2 cellular contexts compared by ENCODE assay signal in the genomic region with DNA sequence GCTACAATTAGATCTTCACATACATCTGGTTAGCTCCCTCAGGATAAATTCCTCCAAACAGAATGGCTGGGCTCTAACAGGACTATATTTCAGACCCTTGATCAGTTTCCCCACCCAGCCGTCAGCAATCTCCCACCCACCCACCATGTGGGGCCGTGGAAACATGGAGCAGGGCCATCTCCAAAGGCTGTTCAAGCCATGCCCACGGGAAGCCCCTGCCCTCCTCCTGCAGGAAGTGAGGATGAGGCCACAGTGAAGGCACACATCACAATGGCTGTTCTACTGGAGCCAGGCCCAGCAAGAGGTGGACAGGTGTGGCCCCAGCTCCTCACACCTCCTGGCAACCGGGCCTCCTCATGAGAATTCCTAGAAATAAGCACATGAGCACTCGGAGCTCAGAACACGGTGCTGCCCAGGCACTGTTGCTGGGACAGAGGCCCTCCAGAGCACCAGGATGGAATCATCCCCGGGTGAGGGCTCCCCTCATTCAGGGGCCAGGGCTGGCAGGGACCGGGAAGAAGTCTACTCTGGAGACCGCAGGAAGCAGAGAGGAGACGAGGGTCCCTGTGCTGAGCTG.
A peak's percentile ranks its signal among the peaks of the same experiment; 100 is the strongest.
TF ChIP-seq lines count a peak whose summit lies in the region.

Gene LITAFD, plus strand, starts transcription at position 311 of the 577 bp plus-strand sequence. CDS start 2,005 bp downstream, outside the sequence.

TF ChIP-seq in IMR-90, 13 proteins besides CTCF, POLR2A, EP300 and RAD21:
- TF ChIP-seq FOS (IDR thresholded peaks at IDR 0.05; ENCODE audit: low read depth, low read length), result no peak
- no peak for TF ChIP-seq CHD1 (IDR thresholded peaks at IDR 0.05; ENCODE audit: low read depth, low read length)
- no peak for TF ChIP-seq MAZ (IDR thresholded peaks at IDR 0.05; ENCODE audit: borderline replicate concordance, low read depth, low read length)
- TF ChIP-seq BHLHE40 (IDR thresholded peaks at IDR 0.05; ENCODE audit: low read depth, low read length), result no peak
- TF ChIP-seq NFE2L2 (IDR thresholded peaks at IDR 0.05; ENCODE audit: low read depth, low read length), result no peak
- no peak for TF ChIP-seq SMC3 (IDR thresholded peaks at IDR 0.05; ENCODE audit: low read depth, low read length)
- no peak for TF ChIP-seq ELK1 (IDR thresholded peaks at IDR 0.05; ENCODE audit: borderline replicate concordance, low read depth, low read length)

TF ChIP-seq in HepG2, 621 proteins besides CTCF, POLR2A, EP300 and RAD21:
- TF ChIP-seq, protein P1, sequence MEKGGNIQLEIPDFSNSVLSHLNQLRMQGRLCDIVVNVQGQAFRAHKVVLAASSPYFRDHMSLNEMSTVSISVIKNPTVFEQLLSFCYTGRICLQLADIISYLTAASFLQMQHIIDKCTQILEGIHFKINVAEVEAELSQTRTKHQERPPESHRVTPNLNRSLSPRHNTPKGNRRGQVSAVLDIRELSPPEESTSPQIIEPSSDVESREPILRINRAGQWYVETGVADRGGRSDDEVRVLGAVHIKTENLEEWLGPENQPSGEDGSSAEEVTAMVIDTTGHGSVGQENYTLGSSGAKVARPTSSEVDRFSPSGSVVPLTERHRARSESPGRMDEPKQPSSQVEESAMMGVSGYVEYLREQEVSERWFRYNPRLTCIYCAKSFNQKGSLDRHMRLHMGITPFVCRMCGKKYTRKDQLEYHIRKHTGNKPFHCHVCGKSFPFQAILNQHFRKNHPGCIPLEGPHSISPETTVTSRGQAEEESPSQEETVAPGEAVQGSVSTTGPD (CRISPR knock-in tag; IDR thresholded peaks at IDR 0.05), result 0 out of 2 replicates have a peak, but pooled peaks have one; percentile 13
- TF ChIP-seq, protein P2, sequence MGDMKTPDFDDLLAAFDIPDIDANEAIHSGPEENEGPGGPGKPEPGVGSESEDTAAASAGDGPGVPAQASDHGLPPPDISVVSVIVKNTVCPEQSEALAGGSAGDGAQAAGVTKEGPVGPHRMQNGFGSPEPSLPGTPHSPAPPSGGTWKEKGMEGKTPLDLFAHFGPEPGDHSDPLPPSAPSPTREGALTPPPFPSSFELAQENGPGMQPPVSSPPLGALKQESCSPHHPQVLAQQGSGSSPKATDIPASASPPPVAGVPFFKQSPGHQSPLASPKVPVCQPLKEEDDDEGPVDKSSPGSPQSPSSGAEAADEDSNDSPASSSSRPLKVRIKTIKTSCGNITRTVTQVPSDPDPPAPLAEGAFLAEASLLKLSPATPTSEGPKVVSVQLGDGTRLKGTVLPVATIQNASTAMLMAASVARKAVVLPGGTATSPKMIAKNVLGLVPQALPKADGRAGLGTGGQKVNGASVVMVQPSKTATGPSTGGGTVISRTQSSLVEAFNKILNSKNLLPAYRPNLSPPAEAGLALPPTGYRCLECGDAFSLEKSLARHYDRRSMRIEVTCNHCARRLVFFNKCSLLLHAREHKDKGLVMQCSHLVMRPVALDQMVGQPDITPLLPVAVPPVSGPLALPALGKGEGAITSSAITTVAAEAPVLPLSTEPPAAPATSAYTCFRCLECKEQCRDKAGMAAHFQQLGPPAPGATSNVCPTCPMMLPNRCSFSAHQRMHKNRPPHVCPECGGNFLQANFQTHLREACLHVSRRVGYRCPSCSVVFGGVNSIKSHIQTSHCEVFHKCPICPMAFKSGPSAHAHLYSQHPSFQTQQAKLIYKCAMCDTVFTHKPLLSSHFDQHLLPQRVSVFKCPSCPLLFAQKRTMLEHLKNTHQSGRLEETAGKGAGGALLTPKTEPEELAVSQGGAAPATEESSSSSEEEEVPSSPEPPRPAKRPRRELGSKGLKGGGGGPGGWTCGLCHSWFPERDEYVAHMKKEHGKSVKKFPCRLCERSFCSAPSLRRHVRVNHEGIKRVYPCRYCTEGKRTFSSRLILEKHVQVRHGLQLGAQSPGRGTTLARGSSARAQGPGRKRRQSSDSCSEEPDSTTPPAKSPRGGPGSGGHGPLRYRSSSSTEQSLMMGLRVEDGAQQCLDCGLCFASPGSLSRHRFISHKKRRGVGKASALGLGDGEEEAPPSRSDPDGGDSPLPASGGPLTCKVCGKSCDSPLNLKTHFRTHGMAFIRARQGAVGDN (CRISPR knock-in tag; IDR thresholded peaks at IDR 0.05), result peak; percentile 57
- TF ChIP-seq POLR2AphosphoS2 (IDR thresholded peaks at IDR 0.05; ENCODE audit: low read depth, low read length) (no peak), ZNF235 (CRISPR knock-in tag; IDR thresholded peaks at IDR 0.05; ENCODE audit: borderline replicate concordance) (0 out of 2 replicates have a peak, but pooled peaks have one; percentile 37), ZBTB7A (CRISPR knock-in tag; IDR thresholded peaks at IDR 0.05) (0 out of 2 replicates have a peak, but pooled peaks have one; percentile 54), ZNF776 (CRISPR knock-in tag; IDR thresholded peaks at IDR 0.05) (0 out of 2 replicates have a peak, but pooled peaks have one; percentile 20), ZNF280B (CRISPR knock-in tag; IDR thresholded peaks at IDR 0.05; ENCODE audit: borderline replicate concordance) (peak; percentile 21; the same call in 1 of the 2 replicates), ZBTB38 (CRISPR knock-in tag; IDR thresholded peaks at IDR 0.05) (0 out of 2 replicates have a peak, but pooled peaks have one; percentile 5), ZNF501 (CRISPR knock-in tag; IDR thresholded peaks at IDR 0.05) (0 out of 2 replicates have a peak, but pooled peaks have one; percentile 27), ZNF350 (CRISPR knock-in tag; IDR thresholded peaks at IDR 0.05; ENCODE audit: borderline replicate concordance, low read depth) (peak; percentile 18; the same call in 1 of the 2 replicates), CBX1 (IDR thresholded peaks at IDR 0.05; ENCODE audit: low read depth) (no peak), ZNF746 (CRISPR knock-in tag; IDR thresholded peaks at IDR 0.05) (0 out of 2 replicates have a peak, but pooled peaks have one; percentile 14), BCL6 (CRISPR knock-in tag; IDR thresholded peaks at IDR 0.05) (peak; percentile 43; the same call in 1 of the 2 replicates), KLF15 (CRISPR knock-in tag; IDR thresholded peaks at IDR 0.05; ENCODE audit: borderline replicate concordance) (0 out of 2 replicates have a peak, but pooled peaks have one; percentile 23), RFXANK (CRISPR knock-in tag; IDR thresholded peaks at IDR 0.05) (no peak), MYC (CRISPR knock-in tag; IDR thresholded peaks at IDR 0.05; ENCODE audit: borderline replicate concordance) (0 out of 2 replicates have a peak, but pooled peaks have one; percentile 22), SAP130 (CRISPR knock-in tag; IDR thresholded peaks at IDR 0.05; ENCODE audit: low read depth) (0 out of 2 replicates have a peak, but pooled peaks have one; percentile 3), ZNF777 (CRISPR knock-in tag; IDR thresholded peaks at IDR 0.05) (no peak)
- TF ChIP-seq, protein P3, sequence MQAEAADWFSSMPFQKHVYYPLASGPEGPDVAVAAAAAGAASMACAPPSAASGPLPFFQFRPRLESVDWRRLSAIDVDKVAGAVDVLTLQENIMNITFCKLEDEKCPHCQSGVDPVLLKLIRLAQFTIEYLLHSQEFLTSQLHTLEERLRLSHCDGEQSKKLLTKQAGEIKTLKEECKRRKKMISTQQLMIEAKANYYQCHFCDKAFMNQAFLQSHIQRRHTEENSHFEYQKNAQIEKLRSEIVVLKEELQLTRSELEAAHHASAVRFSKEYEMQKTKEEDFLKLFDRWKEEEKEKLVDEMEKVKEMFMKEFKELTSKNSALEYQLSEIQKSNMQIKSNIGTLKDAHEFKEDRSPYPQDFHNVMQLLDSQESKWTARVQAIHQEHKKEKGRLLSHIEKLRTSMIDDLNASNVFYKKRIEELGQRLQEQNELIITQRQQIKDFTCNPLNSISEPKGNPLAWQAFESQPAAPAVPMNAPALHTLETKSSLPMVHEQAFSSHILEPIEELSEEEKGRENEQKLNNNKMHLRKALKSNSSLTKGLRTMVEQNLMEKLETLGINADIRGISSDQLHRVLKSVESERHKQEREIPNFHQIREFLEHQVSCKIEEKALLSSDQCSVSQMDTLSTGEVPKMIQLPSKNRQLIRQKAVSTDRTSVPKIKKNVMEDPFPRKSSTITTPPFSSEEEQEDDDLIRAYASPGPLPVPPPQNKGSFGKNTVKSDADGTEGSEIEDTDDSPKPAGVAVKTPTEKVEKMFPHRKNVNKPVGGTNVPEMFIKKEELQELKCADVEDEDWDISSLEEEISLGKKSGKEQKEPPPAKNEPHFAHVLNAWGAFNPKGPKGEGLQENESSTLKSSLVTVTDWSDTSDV (CRISPR knock-in tag; IDR thresholded peaks at IDR 0.05), result 0 out of 2 replicates have a peak, but pooled peaks have one; percentile 36
